ENCODE assay signal across 1 cellular context in genomic region chr5:172715931-172716682, GRCh38.
TF ChIP-seq lines count a peak whose summit lies in the region.

No MANE protein-coding gene starts in this region.

TF ChIP-seq in HepG2, 621 proteins besides CTCF, POLR2A, EP300 and RAD21 (continued from another document and continues in another):
- no peak for TF ChIP-seq DMTF1 (CRISPR knock-in tag; IDR thresholded peaks at IDR 0.05)
- no peak for TF ChIP-seq RERE (CRISPR knock-in tag; IDR thresholded peaks at IDR 0.05; ENCODE audit: low read depth)
- TF ChIP-seq YEATS4 (CRISPR knock-in tag; IDR thresholded peaks at IDR 0.05; ENCODE audit: borderline replicate concordance): no peak
- TF ChIP-seq ZNF777 (CRISPR knock-in tag; IDR thresholded peaks at IDR 0.05): no peak
- TF ChIP-seq MAF1 (CRISPR knock-in tag; IDR thresholded peaks at IDR 0.05; ENCODE audit: borderline replicate concordance): no peak
- no peak for TF ChIP-seq ZKSCAN5 (CRISPR knock-in tag; IDR thresholded peaks at IDR 0.05)
- no peak for TF ChIP-seq ZNF83 (CRISPR knock-in tag; IDR thresholded peaks at IDR 0.05; ENCODE audit: borderline replicate concordance)
- no peak for TF ChIP-seq ZNF644 (CRISPR knock-in tag; IDR thresholded peaks at IDR 0.05; ENCODE audit: low read depth)
- no peak for TF ChIP-seq ARID4A (CRISPR knock-in tag; IDR thresholded peaks at IDR 0.05; ENCODE audit: borderline replicate concordance)
- no peak for TF ChIP-seq SMAD1 (CRISPR knock-in tag; IDR thresholded peaks at IDR 0.05; ENCODE audit: borderline replicate concordance, low read depth)
- 0 out of 2 replicates have a peak, but pooled peaks have one; percentile 17 for TF ChIP-seq ZFY (CRISPR knock-in tag; IDR thresholded peaks at IDR 0.05)
- no peak for TF ChIP-seq TBX3 (IDR thresholded peaks at IDR 0.05; ENCODE audit: borderline replicate concordance)
- TF ChIP-seq NR2F1 (CRISPR knock-in tag; IDR thresholded peaks at IDR 0.05): no peak
- TF ChIP-seq ZNF687 (CRISPR knock-in tag; IDR thresholded peaks at IDR 0.05): peak; percentile 48
- TF ChIP-seq ZNF740 (CRISPR knock-in tag; IDR thresholded peaks at IDR 0.05): no peak
- 0 out of 2 replicates have a peak, but pooled peaks have one; percentile 50 for TF ChIP-seq NFKB2 (CRISPR knock-in tag; IDR thresholded peaks at IDR 0.05; ENCODE audit: borderline replicate concordance)
- no peak for TF ChIP-seq BRF2 (CRISPR knock-in tag; IDR thresholded peaks at IDR 0.05)
- no peak for TF ChIP-seq ZBTB26 (CRISPR knock-in tag; IDR thresholded peaks at IDR 0.05; ENCODE audit: borderline replicate concordance)
- no peak for TF ChIP-seq FOXA3 (CRISPR knock-in tag; IDR thresholded peaks at IDR 0.05)
- TF ChIP-seq ZBTB7A (CRISPR knock-in tag; IDR thresholded peaks at IDR 0.05): peak; percentile 52; the same call in 1 of the 2 replicates
- no peak for TF ChIP-seq TFAP4 (IDR thresholded peaks at IDR 0.05; ENCODE audit: borderline replicate concordance, low read depth)
- no peak for TF ChIP-seq NPAS2 (CRISPR knock-in tag; IDR thresholded peaks at IDR 0.05; ENCODE audit: borderline replicate concordance)
- no peak for TF ChIP-seq BCL6 (CRISPR knock-in tag; IDR thresholded peaks at IDR 0.05)
- no peak for TF ChIP-seq HMGXB4 (CRISPR knock-in tag; IDR thresholded peaks at IDR 0.05; ENCODE audit: borderline replicate concordance in 1 of 2, low read depth in 1 of 2)
- TF ChIP-seq CHCHD3 (CRISPR knock-in tag; IDR thresholded peaks at IDR 0.05): no peak
- no peak for TF ChIP-seq ZNF329 (CRISPR knock-in tag; IDR thresholded peaks at IDR 0.05; ENCODE audit: low read depth)
- TF ChIP-seq JUN (CRISPR knock-in tag; IDR thresholded peaks at IDR 0.05): no peak
- no peak for TF ChIP-seq TOPORS (CRISPR knock-in tag; IDR thresholded peaks at IDR 0.05)
- TF ChIP-seq TOE1 (CRISPR knock-in tag; IDR thresholded peaks at IDR 0.05): no peak
- no peak for TF ChIP-seq ZNF883 (CRISPR knock-in tag; IDR thresholded peaks at IDR 0.05; ENCODE audit: not compliant biosample characterization)
- TF ChIP-seq HNRNPL (IDR thresholded peaks at IDR 0.05; ENCODE audit: low read depth, low read length): 0 out of 2 replicates have a peak, but pooled peaks have one; percentile 41
- no peak for TF ChIP-seq REPIN1 (CRISPR knock-in tag; IDR thresholded peaks at IDR 0.05; ENCODE audit: borderline replicate concordance, low read depth)
- no peak for TF ChIP-seq ZNF552 (CRISPR knock-in tag; IDR thresholded peaks at IDR 0.05; ENCODE audit: borderline replicate concordance)
- TF ChIP-seq ZNF567 (CRISPR knock-in tag; IDR thresholded peaks at IDR 0.05; ENCODE audit: borderline replicate concordance): no peak
- TF ChIP-seq SSRP1 (CRISPR knock-in tag; IDR thresholded peaks at IDR 0.05): no peak
- no peak for TF ChIP-seq RARG (CRISPR knock-in tag; IDR thresholded peaks at IDR 0.05; ENCODE audit: low read depth)
- no peak for TF ChIP-seq MXD3 (CRISPR knock-in tag; IDR thresholded peaks at IDR 0.05)
- TF ChIP-seq NFIC (IDR thresholded peaks at IDR 0.05; ENCODE audit: low read length): 0 out of 2 replicates have a peak, but pooled peaks have one; percentile 22
